ENCODE assay signal across 1 cellular context in the genomic region with DNA sequence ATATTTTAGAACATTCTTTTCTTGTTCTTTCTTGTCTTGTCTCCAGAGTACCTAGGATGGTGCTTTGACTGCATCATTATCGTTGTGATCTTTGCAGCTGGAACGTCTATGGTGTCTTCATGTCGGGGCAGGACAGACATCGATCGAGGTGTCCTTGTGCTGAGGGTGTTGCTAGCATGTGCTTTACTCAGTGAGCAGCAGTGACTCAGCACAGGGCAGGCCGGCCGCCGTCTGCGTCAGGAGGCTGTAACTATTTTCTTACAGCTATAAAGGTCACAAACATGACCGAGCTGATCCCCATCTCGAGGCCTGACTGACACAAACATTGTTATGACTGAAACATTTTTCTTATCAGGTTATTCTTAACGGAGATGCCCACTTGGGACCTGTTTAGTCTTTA.
TF ChIP-seq lines count a peak whose summit lies in the region.

No MANE protein-coding gene starts in this region.

TF ChIP-seq in HepG2, 621 proteins besides CTCF, POLR2A, EP300 and RAD21 (continued from another document and continues in another):
- TF ChIP-seq AHDC1 (CRISPR knock-in tag; IDR thresholded peaks at IDR 0.05; ENCODE audit: borderline replicate concordance): peak; percentile 54; the same call in 1 of the 2 replicates
- no peak for TF ChIP-seq SMARCC2 (IDR thresholded peaks at IDR 0.05)
- TF ChIP-seq ZNF446 (CRISPR knock-in tag; IDR thresholded peaks at IDR 0.05): no peak
- no peak for TF ChIP-seq GMEB1 (CRISPR knock-in tag; IDR thresholded peaks at IDR 0.05; ENCODE audit: borderline replicate concordance)
- TF ChIP-seq SNAPC4 (CRISPR knock-in tag; IDR thresholded peaks at IDR 0.05): no peak
- no peak for TF ChIP-seq ZNF274 (CRISPR knock-in tag; IDR thresholded peaks at IDR 0.05)
- TF ChIP-seq KDM2A (CRISPR knock-in tag; IDR thresholded peaks at IDR 0.05; ENCODE audit: borderline replicate concordance, low read depth): no peak
- peak; percentile 93 for TF ChIP-seq ZNF441 (CRISPR knock-in tag; IDR thresholded peaks at IDR 0.05; ENCODE audit: borderline replicate concordance)
- TF ChIP-seq CBX2 (IDR thresholded peaks at IDR 0.05; ENCODE audit: low read depth, low read length): no peak
- TF ChIP-seq CBX2 (CRISPR knock-in tag; IDR thresholded peaks at IDR 0.05; ENCODE audit: low read depth): no peak
- TF ChIP-seq PPARG (CRISPR knock-in tag; conservative IDR thresholded peaks at IDR 0.05): no peak
- TF ChIP-seq ZBTB26 (CRISPR knock-in tag; IDR thresholded peaks at IDR 0.05; ENCODE audit: borderline replicate concordance): peak; percentile 64; the same call in 1 of the 2 replicates
- TF ChIP-seq ZBTB8A (CRISPR knock-in tag; IDR thresholded peaks at IDR 0.05; ENCODE audit: borderline replicate concordance, low read depth): no peak
- TF ChIP-seq, protein P1, sequence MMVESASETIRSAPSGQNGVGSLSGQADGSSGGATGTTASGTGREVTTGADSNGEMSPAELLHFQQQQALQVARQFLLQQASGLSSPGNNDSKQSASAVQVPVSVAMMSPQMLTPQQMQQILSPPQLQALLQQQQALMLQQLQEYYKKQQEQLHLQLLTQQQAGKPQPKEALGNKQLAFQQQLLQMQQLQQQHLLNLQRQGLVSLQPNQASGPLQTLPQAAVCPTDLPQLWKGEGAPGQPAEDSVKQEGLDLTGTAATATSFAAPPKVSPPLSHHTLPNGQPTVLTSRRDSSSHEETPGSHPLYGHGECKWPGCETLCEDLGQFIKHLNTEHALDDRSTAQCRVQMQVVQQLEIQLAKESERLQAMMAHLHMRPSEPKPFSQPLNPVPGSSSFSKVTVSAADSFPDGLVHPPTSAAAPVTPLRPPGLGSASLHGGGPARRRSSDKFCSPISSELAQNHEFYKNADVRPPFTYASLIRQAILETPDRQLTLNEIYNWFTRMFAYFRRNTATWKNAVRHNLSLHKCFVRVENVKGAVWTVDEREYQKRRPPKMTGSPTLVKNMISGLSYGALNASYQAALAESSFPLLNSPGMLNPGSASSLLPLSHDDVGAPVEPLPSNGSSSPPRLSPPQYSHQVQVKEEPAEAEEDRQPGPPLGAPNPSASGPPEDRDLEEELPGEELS (CRISPR knock-in tag; IDR thresholded peaks at IDR 0.05): no peak
- TF ChIP-seq ZUFSP (CRISPR knock-in tag; IDR thresholded peaks at IDR 0.05; ENCODE audit: borderline replicate concordance): no peak
- TF ChIP-seq ATAD3A (CRISPR knock-in tag; IDR thresholded peaks at IDR 0.05): no peak
- TF ChIP-seq, protein P2, sequence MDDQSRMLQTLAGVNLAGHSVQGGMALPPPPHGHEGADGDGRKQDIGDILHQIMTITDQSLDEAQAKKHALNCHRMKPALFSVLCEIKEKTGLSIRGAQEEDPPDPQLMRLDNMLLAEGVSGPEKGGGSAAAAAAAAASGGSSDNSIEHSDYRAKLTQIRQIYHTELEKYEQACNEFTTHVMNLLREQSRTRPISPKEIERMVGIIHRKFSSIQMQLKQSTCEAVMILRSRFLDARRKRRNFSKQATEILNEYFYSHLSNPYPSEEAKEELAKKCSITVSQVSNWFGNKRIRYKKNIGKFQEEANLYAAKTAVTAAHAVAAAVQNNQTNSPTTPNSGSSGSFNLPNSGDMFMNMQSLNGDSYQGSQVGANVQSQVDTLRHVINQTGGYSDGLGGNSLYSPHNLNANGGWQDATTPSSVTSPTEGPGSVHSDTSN (CRISPR knock-in tag; IDR thresholded peaks at IDR 0.05; ENCODE audit: borderline replicate concordance): no peak
- TF ChIP-seq JUN (CRISPR knock-in tag; IDR thresholded peaks at IDR 0.05): no peak
- TF ChIP-seq NFIB (CRISPR knock-in tag; IDR thresholded peaks at IDR 0.05; ENCODE audit: borderline replicate concordance): no peak
- TF ChIP-seq, protein P3, sequence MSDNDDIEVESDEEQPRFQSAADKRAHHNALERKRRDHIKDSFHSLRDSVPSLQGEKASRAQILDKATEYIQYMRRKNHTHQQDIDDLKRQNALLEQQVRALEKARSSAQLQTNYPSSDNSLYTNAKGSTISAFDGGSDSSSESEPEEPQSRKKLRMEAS (IDR thresholded peaks at IDR 0.05): peak; percentile 95
- no peak for TF ChIP-seq ATF7 (IDR thresholded peaks at IDR 0.05)
- TF ChIP-seq ATF7 (CRISPR knock-in tag; IDR thresholded peaks at IDR 0.05): 0 out of 2 replicates have a peak, but pooled peaks have one; percentile 38
- TF ChIP-seq PCBP2 (optimal IDR thresholded peaks at IDR 0.05; ENCODE audit: low read depth, low read length, poor library complexity, severe bottlenecking): no peak
- no peak for TF ChIP-seq EHMT2 (IDR thresholded peaks at IDR 0.05; ENCODE audit: borderline replicate concordance, low read depth, low read length)
- TF ChIP-seq SATB2 (CRISPR knock-in tag; IDR thresholded peaks at IDR 0.05): no peak
- no peak for TF ChIP-seq ARNTL (CRISPR knock-in tag; IDR thresholded peaks at IDR 0.05)
- no peak for TF ChIP-seq RBAK (CRISPR knock-in tag; IDR thresholded peaks at IDR 0.05)
- TF ChIP-seq IRX3 (CRISPR knock-in tag; IDR thresholded peaks at IDR 0.05; ENCODE audit: borderline replicate concordance, low read depth): no peak
- no peak for TF ChIP-seq ZNF740 (CRISPR knock-in tag; IDR thresholded peaks at IDR 0.05)
- TF ChIP-seq AGO1 (IDR thresholded peaks at IDR 0.05; ENCODE audit: low read depth, low read length, poor library complexity, severe bottlenecking): no peak
- no peak for TF ChIP-seq HCFC1 (IDR thresholded peaks at IDR 0.05; ENCODE audit: low read depth, low read length)
- no peak for TF ChIP-seq ISL2 (CRISPR knock-in tag; IDR thresholded peaks at IDR 0.05)
- TF ChIP-seq SRF (IDR thresholded peaks at IDR 0.05; ENCODE audit: low read depth, low read length): no peak
- TF ChIP-seq ZSCAN22 (CRISPR knock-in tag; IDR thresholded peaks at IDR 0.05): no peak
- TF ChIP-seq U2AF2 (IDR thresholded peaks at IDR 0.05; ENCODE audit: low read depth, low read length): no peak
- TF ChIP-seq ATF1 (CRISPR knock-in tag; IDR thresholded peaks at IDR 0.05): no peak
- TF ChIP-seq ZNF790 (CRISPR knock-in tag; IDR thresholded peaks at IDR 0.05; ENCODE audit: borderline replicate concordance): no peak
- TF ChIP-seq ZNF451 (CRISPR knock-in tag; IDR thresholded peaks at IDR 0.05): no peak
- no peak for TF ChIP-seq HNRNPK (IDR thresholded peaks at IDR 0.05; ENCODE audit: low read depth, low read length, poor library complexity, severe bottlenecking)
- TF ChIP-seq CAMTA2 (CRISPR knock-in tag; IDR thresholded peaks at IDR 0.05; ENCODE audit: borderline replicate concordance): 0 out of 2 replicates have a peak, but pooled peaks have one; percentile 30
- no peak for TF ChIP-seq FOXA1 (IDR thresholded peaks at IDR 0.05)
- TF ChIP-seq FOXA1 (CRISPR knock-in tag; IDR thresholded peaks at IDR 0.05): no peak
- TF ChIP-seq TBX2 (CRISPR knock-in tag; IDR thresholded peaks at IDR 0.05; ENCODE audit: borderline replicate concordance): no peak
- TF ChIP-seq NKX3-1 (CRISPR knock-in tag; IDR thresholded peaks at IDR 0.05): no peak
- peak; percentile 79; the same call in 1 of the 2 replicates for TF ChIP-seq ZFP36L1 (CRISPR knock-in tag; IDR thresholded peaks at IDR 0.05)
- TF ChIP-seq ZNF484 (CRISPR knock-in tag; IDR thresholded peaks at IDR 0.05; ENCODE audit: borderline replicate concordance, low read depth): no peak
